Comparison of ENCODE assay signal across 1 cellular context in the genomic region with DNA sequence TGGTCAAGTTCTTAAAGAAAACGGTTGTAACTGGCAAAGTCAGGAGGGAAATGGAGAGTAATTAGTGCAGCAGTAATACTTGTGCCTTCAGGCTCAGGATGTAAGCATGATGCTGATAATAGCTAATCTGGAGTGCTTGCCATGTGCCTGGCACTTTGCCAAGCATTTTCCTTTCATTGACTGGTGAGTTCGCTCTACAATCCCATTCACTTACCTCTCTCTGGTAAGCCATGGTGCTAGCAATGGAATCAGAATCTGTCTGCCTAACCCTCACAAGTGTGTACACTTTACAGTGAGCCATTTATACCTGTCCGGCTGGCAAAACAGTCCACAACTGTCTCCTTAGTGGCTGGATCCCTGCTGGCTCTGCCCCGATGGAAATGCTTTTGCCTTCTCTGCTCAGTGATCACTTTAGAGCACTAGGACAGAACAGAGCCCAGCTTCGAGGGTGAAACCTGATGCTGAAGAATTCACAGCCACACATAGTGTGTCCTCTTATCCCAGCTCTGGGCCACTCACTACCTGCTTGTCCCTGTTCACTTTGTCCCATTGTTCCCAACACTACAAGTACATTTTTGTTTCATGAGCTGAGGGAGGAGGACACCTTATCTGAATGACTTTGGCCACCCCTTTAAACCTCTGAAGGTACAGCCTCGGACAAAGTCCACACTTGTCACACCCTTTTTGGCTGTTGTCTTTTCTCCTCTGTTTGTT.
TF ChIP-seq lines count a peak whose summit lies in the region.

No MANE protein-coding gene starts in this region.

TF ChIP-seq in HepG2, 621 proteins besides CTCF, POLR2A, EP300 and RAD21 (continued from another document and continues in another):
- TF ChIP-seq, protein P1, sequence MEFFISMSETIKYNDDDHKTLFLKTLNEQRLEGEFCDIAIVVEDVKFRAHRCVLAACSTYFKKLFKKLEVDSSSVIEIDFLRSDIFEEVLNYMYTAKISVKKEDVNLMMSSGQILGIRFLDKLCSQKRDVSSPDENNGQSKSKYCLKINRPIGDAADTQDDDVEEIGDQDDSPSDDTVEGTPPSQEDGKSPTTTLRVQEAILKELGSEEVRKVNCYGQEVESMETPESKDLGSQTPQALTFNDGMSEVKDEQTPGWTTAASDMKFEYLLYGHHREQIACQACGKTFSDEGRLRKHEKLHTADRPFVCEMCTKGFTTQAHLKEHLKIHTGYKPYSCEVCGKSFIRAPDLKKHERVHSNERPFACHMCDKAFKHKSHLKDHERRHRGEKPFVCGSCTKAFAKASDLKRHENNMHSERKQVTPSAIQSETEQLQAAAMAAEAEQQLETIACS (CRISPR knock-in tag; IDR thresholded peaks at IDR 0.05) = no peak
- TF ChIP-seq ZNF780A (CRISPR knock-in tag; IDR thresholded peaks at IDR 0.05) (no peak), ZNF501 (CRISPR knock-in tag; IDR thresholded peaks at IDR 0.05) (no peak), PCBP1 (IDR thresholded peaks at IDR 0.05; ENCODE audit: borderline replicate concordance, low read depth, low read length) (no peak), NFKBIZ (CRISPR knock-in tag; IDR thresholded peaks at IDR 0.05) (no peak), NAIF1 (CRISPR knock-in tag; IDR thresholded peaks at IDR 0.05; ENCODE audit: borderline replicate concordance) (no peak), ZZZ3 (CRISPR knock-in tag; IDR thresholded peaks at IDR 0.05; ENCODE audit: borderline replicate concordance) (no peak), GPN1 (CRISPR knock-in tag; IDR thresholded peaks at IDR 0.05; ENCODE audit: borderline replicate concordance) (no peak), NR2C2 (CRISPR knock-in tag; IDR thresholded peaks at IDR 0.05; ENCODE audit: borderline replicate concordance) (no peak), ZNF292 (CRISPR knock-in tag; IDR thresholded peaks at IDR 0.05; ENCODE audit: borderline replicate concordance, low read depth) (peak; percentile 27; the same call in 1 of the 2 replicates), ZMYM2 (CRISPR knock-in tag; IDR thresholded peaks at IDR 0.05) (peak; percentile 77), ZMYM4 (CRISPR knock-in tag; IDR thresholded peaks at IDR 0.05) (0 out of 2 replicates have a peak, but pooled peaks have one; percentile 39), MYC (CRISPR knock-in tag; IDR thresholded peaks at IDR 0.05; ENCODE audit: borderline replicate concordance) (no peak), REPIN1 (CRISPR knock-in tag; IDR thresholded peaks at IDR 0.05; ENCODE audit: borderline replicate concordance, low read depth) (0 out of 2 replicates have a peak, but pooled peaks have one; percentile 23), ZNF713 (CRISPR knock-in tag; IDR thresholded peaks at IDR 0.05) (no peak), KLF12 (CRISPR knock-in tag; IDR thresholded peaks at IDR 0.05; ENCODE audit: borderline replicate concordance) (no peak), CENPT (CRISPR knock-in tag; IDR thresholded peaks at IDR 0.05; ENCODE audit: low read depth) (no peak), RNF2 (conservative IDR thresholded peaks at IDR 0.05; ENCODE audit: low read depth) (no peak), ZNF496 (CRISPR knock-in tag; IDR thresholded peaks at IDR 0.05; ENCODE audit: insufficient replicate concordance) (no peak), KLF9 (CRISPR knock-in tag; IDR thresholded peaks at IDR 0.05; ENCODE audit: low read depth) (no peak), ZNF562 (CRISPR knock-in tag; IDR thresholded peaks at IDR 0.05; ENCODE audit: borderline replicate concordance) (no peak), CREM (IDR thresholded peaks at IDR 0.05) (0 out of 2 replicates have a peak, but pooled peaks have one; percentile 42), CREM (CRISPR knock-in tag; IDR thresholded peaks at IDR 0.05) (no peak), ZFAT (CRISPR knock-in tag; conservative IDR thresholded peaks at IDR 0.05) (no peak)
- TF ChIP-seq, protein P2, sequence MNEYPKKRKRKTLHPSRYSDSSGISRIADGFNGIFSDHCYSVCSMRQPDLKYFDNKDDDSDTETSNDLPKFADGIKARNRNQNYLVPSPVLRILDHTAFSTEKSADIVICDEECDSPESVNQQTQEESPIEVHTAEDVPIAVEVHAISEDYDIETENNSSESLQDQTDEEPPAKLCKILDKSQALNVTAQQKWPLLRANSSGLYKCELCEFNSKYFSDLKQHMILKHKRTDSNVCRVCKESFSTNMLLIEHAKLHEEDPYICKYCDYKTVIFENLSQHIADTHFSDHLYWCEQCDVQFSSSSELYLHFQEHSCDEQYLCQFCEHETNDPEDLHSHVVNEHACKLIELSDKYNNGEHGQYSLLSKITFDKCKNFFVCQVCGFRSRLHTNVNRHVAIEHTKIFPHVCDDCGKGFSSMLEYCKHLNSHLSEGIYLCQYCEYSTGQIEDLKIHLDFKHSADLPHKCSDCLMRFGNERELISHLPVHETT (CRISPR knock-in tag; conservative IDR thresholded peaks at IDR 0.05) = no peak
- TF ChIP-seq, protein P3, sequence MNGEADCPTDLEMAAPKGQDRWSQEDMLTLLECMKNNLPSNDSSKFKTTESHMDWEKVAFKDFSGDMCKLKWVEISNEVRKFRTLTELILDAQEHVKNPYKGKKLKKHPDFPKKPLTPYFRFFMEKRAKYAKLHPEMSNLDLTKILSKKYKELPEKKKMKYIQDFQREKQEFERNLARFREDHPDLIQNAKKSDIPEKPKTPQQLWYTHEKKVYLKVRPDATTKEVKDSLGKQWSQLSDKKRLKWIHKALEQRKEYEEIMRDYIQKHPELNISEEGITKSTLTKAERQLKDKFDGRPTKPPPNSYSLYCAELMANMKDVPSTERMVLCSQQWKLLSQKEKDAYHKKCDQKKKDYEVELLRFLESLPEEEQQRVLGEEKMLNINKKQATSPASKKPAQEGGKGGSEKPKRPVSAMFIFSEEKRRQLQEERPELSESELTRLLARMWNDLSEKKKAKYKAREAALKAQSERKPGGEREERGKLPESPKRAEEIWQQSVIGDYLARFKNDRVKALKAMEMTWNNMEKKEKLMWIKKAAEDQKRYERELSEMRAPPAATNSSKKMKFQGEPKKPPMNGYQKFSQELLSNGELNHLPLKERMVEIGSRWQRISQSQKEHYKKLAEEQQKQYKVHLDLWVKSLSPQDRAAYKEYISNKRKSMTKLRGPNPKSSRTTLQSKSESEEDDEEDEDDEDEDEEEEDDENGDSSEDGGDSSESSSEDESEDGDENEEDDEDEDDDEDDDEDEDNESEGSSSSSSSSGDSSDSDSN (CRISPR knock-in tag; IDR thresholded peaks at IDR 0.05) = no peak
- TF ChIP-seq, protein P4, sequence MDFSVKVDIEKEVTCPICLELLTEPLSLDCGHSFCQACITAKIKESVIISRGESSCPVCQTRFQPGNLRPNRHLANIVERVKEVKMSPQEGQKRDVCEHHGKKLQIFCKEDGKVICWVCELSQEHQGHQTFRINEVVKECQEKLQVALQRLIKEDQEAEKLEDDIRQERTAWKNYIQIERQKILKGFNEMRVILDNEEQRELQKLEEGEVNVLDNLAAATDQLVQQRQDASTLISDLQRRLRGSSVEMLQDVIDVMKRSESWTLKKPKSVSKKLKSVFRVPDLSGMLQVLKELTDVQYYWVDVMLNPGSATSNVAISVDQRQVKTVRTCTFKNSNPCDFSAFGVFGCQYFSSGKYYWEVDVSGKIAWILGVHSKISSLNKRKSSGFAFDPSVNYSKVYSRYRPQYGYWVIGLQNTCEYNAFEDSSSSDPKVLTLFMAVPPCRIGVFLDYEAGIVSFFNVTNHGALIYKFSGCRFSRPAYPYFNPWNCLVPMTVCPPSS (IDR thresholded peaks at IDR 0.05) = no peak
- TF ChIP-seq, protein P5, sequence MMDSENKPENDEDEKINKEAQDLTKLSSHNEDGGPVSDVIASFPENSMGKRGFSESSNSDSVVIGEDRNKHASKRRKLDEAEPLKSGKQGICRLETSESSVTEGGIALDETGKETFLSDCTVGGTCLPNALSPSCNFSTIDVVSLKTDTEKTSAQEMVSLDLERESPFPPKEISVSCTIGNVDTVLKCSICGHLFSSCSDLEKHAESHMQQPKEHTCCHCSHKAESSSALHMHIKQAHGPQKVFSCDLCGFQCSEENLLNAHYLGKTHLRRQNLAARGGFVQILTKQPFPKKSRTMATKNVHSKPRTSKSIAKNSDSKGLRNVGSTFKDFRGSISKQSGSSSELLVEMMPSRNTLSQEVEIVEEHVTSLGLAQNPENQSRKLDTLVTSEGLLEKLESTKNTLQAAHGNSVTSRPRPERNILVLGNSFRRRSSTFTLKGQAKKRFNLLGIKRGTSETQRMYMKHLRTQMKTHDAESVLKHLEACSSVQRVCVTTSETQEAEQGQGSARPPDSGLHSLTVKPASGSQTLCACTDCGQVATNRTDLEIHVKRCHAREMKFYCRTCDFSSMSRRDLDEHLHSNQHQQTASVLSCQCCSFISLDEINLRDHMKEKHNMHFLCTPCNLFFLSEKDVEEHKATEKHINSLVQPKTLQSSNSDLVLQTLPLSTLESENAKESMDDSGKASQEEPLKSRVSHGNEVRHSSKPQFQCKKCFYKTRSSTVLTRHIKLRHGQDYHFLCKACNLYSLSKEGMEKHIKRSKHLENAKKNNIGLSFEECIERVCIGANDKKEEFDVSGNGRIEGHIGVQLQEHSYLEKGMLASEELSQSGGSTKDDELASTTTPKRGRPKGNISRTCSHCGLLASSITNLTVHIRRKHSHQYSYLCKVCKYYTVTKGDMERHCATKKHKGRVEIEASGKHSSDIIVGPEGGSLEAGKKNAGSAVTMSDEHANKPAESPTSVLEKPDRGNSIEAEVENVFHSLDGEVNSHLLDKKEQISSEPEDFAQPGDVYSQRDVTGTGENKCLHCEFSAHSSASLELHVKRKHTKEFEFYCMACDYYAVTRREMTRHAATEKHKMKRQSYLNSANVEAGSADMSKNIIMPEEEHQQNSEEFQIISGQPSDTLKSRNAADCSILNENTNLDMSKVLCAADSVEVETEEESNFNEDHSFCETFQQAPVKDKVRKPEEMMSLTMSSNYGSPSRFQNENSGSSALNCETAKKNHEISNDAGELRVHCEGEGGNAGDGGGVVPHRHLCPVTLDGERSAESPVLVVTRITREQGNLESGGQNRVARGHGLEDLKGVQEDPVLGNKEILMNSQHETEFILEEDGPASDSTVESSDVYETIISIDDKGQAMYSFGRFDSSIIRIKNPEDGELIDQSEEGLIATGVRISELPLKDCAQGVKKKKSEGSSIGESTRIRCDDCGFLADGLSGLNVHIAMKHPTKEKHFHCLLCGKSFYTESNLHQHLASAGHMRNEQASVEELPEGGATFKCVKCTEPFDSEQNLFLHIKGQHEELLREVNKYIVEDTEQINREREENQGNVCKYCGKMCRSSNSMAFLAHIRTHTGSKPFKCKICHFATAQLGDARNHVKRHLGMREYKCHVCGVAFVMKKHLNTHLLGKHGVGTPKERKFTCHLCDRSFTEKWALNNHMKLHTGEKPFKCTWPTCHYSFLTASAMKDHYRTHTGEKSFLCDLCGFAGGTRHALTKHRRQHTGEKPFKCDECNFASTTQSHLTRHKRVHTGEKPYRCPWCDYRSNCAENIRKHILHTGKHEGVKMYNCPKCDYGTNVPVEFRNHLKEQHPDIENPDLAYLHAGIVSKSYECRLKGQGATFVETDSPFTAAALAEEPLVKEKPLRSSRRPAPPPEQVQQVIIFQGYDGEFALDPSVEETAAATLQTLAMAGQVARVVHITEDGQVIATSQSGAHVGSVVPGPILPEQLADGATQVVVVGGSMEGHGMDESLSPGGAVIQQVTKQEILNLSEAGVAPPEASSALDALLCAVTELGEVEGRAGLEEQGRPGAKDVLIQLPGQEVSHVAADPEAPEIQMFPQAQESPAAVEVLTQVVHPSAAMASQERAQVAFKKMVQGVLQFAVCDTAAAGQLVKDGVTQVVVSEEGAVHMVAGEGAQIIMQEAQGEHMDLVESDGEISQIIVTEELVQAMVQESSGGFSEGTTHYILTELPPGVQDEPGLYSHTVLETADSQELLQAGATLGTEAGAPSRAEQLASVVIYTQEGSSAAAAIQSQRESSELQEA (CRISPR knock-in tag; IDR thresholded peaks at IDR 0.05; ENCODE audit: not compliant biosample characterization) = no peak
- TF ChIP-seq, protein P6, sequence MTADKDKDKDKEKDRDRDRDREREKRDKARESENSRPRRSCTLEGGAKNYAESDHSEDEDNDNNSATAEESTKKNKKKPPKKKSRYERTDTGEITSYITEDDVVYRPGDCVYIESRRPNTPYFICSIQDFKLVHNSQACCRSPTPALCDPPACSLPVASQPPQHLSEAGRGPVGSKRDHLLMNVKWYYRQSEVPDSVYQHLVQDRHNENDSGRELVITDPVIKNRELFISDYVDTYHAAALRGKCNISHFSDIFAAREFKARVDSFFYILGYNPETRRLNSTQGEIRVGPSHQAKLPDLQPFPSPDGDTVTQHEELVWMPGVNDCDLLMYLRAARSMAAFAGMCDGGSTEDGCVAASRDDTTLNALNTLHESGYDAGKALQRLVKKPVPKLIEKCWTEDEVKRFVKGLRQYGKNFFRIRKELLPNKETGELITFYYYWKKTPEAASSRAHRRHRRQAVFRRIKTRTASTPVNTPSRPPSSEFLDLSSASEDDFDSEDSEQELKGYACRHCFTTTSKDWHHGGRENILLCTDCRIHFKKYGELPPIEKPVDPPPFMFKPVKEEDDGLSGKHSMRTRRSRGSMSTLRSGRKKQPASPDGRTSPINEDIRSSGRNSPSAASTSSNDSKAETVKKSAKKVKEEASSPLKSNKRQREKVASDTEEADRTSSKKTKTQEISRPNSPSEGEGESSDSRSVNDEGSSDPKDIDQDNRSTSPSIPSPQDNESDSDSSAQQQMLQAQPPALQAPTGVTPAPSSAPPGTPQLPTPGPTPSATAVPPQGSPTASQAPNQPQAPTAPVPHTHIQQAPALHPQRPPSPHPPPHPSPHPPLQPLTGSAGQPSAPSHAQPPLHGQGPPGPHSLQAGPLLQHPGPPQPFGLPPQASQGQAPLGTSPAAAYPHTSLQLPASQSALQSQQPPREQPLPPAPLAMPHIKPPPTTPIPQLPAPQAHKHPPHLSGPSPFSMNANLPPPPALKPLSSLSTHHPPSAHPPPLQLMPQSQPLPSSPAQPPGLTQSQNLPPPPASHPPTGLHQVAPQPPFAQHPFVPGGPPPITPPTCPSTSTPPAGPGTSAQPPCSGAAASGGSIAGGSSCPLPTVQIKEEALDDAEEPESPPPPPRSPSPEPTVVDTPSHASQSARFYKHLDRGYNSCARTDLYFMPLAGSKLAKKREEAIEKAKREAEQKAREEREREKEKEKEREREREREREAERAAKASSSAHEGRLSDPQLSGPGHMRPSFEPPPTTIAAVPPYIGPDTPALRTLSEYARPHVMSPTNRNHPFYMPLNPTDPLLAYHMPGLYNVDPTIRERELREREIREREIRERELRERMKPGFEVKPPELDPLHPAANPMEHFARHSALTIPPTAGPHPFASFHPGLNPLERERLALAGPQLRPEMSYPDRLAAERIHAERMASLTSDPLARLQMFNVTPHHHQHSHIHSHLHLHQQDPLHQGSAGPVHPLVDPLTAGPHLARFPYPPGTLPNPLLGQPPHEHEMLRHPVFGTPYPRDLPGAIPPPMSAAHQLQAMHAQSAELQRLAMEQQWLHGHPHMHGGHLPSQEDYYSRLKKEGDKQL (CRISPR knock-in tag; IDR thresholded peaks at IDR 0.05; ENCODE audit: low read depth) = no peak
